In the genomic region with DNA sequence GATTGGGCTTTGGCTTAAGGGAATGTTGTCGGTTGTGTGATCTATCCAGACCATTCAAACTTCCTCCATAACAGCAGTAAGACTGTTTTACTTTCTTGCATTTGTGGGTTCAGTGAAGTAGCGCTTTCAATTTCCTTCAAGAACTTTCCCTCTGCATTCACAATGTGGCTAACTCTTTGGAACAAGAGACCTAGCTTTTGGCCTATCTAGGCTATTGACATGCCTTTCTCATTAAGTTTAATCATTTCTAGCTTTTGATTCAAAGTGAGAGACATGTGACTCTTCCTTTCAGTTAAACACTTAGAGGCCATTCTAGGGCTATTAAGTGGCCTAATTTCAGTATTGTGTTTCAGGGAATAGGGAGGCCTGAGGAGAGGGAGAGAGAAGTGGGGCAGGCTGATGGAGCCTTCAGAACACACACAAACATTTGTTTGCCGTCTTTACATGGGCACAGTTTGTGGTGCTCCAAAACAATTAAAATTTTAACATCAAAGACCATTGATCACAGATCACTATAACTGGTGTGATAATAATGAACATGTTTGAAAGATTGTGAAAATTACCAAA, we compare ENCODE assay signal across 12 cellular contexts. TPM values are rescaled to one million over a fixed set of nuclear protein-coding genes. Genes with fewer than 3 reads are reported as not detected.
DNase-seq lines count a peak whose midpoint lies in the region; ATAC-seq lines count a peak whose summit lies in the region.
"Had no signal": no experiment of that assay in that cellular context is flagged by ENCODE, and none has a peak within 500 bp of the region (broad histone marks: within the 10 kb centered on the region; RNA-seq: fewer than 3 reads in every experiment).

No MANE protein-coding gene starts in this region.

- POLR2A ChIA-PET in activated CD4-positive, alpha-beta T cell treated with anti-CD3 and anti-CD28 coated beads, Interleukin-2, amount 10 ng/mL, durations not matched to agents 7 days and 5 days (lab: Charles Lee), result no interaction called here
- POLR2A ChIA-PET in naive thymus-derived CD4-positive, alpha-beta T cell (lab: Charles Lee), result interaction anchor here (1.2 to 1.8 kb wide), 2 partner anchors 34 to 60 kb away, joined by 4 to 11 read pairs; partner anchors contain the start of genes ADH5 and METAP1

- H3K27ac ChIP-seq in naive thymus-derived CD4-positive, alpha-beta T cell (ENCODE audit: low read depth, low read length), result no peak overlapping the region
- H3K27ac ChIP-seq: psoas muscle had no signal

- peaks cover 4 to 6% of the 10 kb centered on the region in 2 donors for H3K4me1 ChIP-seq in naive thymus-derived CD4-positive, alpha-beta T cell (ENCODE audit: control insufficient read depth in 2 of 2, insufficient read depth in 2 of 2, low read length in 2 of 2)

- no peaks in the 10 kb centered on the region for H3K9me3 ChIP-seq in naive thymus-derived CD4-positive, alpha-beta T cell (ENCODE audit: control insufficient read depth in 2 of 3, low read length in 3 of 3)
- H3K9me3 ChIP-seq: psoas muscle had no signal

- no peaks in the 10 kb centered on the region for H3K27me3 Mint-ChIP-seq in activated CD4-positive, alpha-beta T cell treated with anti-CD3 and anti-CD28 coated beads, Interleukin-2, amount 10 ng/mL, durations not matched to agents 7 days and 5 days
- H3K27me3 Mint-ChIP-seq in naive thymus-derived CD4-positive, alpha-beta T cell, result no peaks in the 10 kb centered on the region

- H3K4me3 ChIP-seq in naive thymus-derived CD4-positive, alpha-beta T cell (ENCODE audit: low read length), result no peak overlapping the region
- H3K4me3 ChIP-seq: psoas muscle had no signal

- H3K36me3 Mint-ChIP-seq in activated CD4-positive, alpha-beta T cell treated with anti-CD3 and anti-CD28 coated beads, Interleukin-2, amount 10 ng/mL, durations not matched to agents 7 days and 5 days (ENCODE audit: low read depth), result peaks cover 50% of the 10 kb centered on the region
- peaks cover 5 to 40% (median 18%) of the 10 kb centered on the region in 5 donors for H3K36me3 Mint-ChIP-seq in naive thymus-derived CD4-positive, alpha-beta T cell

- CTCF ChIA-PET in activated CD4-positive, alpha-beta T cell treated with anti-CD3 and anti-CD28 coated beads, Interleukin-2, amount 10 ng/mL, durations not matched to agents 7 days and 5 days (lab: Charles Lee), result interaction anchor here (0.6 to 1.0 kb wide), 2 partner anchors 15 to 587 kb away, joined by 3 to 5 read pairs; no protein-coding TSS in a partner anchor
- CTCF ChIA-PET in naive thymus-derived CD4-positive, alpha-beta T cell (lab: Charles Lee), result interaction anchor here (0.6 to 5.0 kb wide), 5 partner anchors 40 to 754 kb away, joined by 3 to 43 read pairs (median 3); partner anchors contain the start of gene METAP1

- no peak overlapping the region for H3K4me3 Mint-ChIP-seq in activated CD4-positive, alpha-beta T cell treated with anti-CD3 and anti-CD28 coated beads, Interleukin-2, amount 10 ng/mL, durations not matched to agents 7 days and 5 days
- peak overlapping the region in 1 of 10 donors; percentile 16 for H3K4me3 Mint-ChIP-seq in naive thymus-derived CD4-positive, alpha-beta T cell

- intact Hi-C loops in naive thymus-derived CD4-positive, alpha-beta T cell (cut with micrococcal nuclease), result no loop called here

- no peak for DNase-seq in activated CD4-positive, alpha-beta T cell treated with anti-CD3 and anti-CD28 coated beads, Interleukin-2, amount 10 ng/mL, durations not matched to agents 7 days and 5 days
- no peak for DNase-seq in activated CD4-positive, alpha-beta T cell treated with anti-CD3 and anti-CD28 coated beads, Interleukin-2, amount 50 U/mL, for 1 hour
- DNase-seq in naive thymus-derived CD4-positive, alpha-beta T cell, result no peak
- DNase-seq in KG1 (lab: John Stamatoyannopoulos, UW) (no peak), NCI-H226 (no peak)
- DNase-seq: GF-D8, islet precursor cell, MV-4-11, psoas muscle had no signal

- H3K27ac Mint-ChIP-seq in activated CD4-positive, alpha-beta T cell treated with anti-CD3 and anti-CD28 coated beads, Interleukin-2, amount 10 ng/mL, durations not matched to agents 7 days and 5 days, result peak overlapping the region; percentile 65
- H3K27ac Mint-ChIP-seq in naive thymus-derived CD4-positive, alpha-beta T cell, result peak overlapping the region in 8 of 9 donors; percentile 23 to 83 (median 34)

- H3K4me1 Mint-ChIP-seq in activated CD4-positive, alpha-beta T cell treated with anti-CD3 and anti-CD28 coated beads, Interleukin-2, amount 10 ng/mL, durations not matched to agents 7 days and 5 days, result peaks cover 53% of the 10 kb centered on the region
- H3K4me1 Mint-ChIP-seq in naive thymus-derived CD4-positive, alpha-beta T cell, result peaks cover 7 to 42% (median 13%) of the 10 kb centered on the region in 7 donors

- H3K9me3 Mint-ChIP-seq in activated CD4-positive, alpha-beta T cell treated with anti-CD3 and anti-CD28 coated beads, Interleukin-2, amount 10 ng/mL, durations not matched to agents 7 days and 5 days, result peaks cover 2% of the 10 kb centered on the region
- H3K9me3 Mint-ChIP-seq in naive thymus-derived CD4-positive, alpha-beta T cell, result peaks cover 0 to 3% (median 0%) of the 10 kb centered on the region in 11 donors

- H3K27me3 ChIP-seq in naive thymus-derived CD4-positive, alpha-beta T cell (ENCODE audit: control insufficient read depth in 2 of 2, insufficient read depth in 2 of 2, low read length in 2 of 2), result no peaks in the 10 kb centered on the region

- H3K36me3 ChIP-seq in naive thymus-derived CD4-positive, alpha-beta T cell (ENCODE audit: control insufficient read depth in 2 of 3, insufficient read depth in 3 of 3, low read length in 3 of 3), result peaks cover 0 to 12% (median 7%) of the 10 kb centered on the region in 3 experiments

- peak; percentile 63 for ATAC-seq in GM21786 (IDR thresholded peaks at IDR 0.05; ENCODE audit: unreplicated experiment)
- ATAC-seq in HG03439 (IDR thresholded peaks at IDR 0.05; ENCODE audit: unreplicated experiment), result peak; percentile 50
- ATAC-seq in naive thymus-derived CD4-positive, alpha-beta T cell, result no peak
- ATAC-seq in GM19328 (IDR thresholded peaks at IDR 0.05; ENCODE audit: unreplicated experiment), result no peak
- ATAC-seq: psoas muscle had no signal

RNA-seq across cellular contexts. Expression of gene ADH5, which starts 34.1 kb away (rescaled TPM):
- total RNA-seq in activated CD4-positive, alpha-beta T cell treated with anti-CD3 and anti-CD28 coated beads, Interleukin-2, amount 10 ng/mL, durations not matched to agents 7 days and 5 days, result 100 to 1,000 TPM; 105 to 120 TPM
- total RNA-seq in naive thymus-derived CD4-positive, alpha-beta T cell, result 100 to 1,000 TPM in 1 of 5 experiments, 10 to 100 TPM in 4; 42.7 to 102 (median 74.0) TPM
- polyA plus RNA-seq in naive thymus-derived CD4-positive, alpha-beta T cell, result 100 to 1,000 TPM; 143 to 174 TPM

RNA-seq across cellular contexts. Expression of gene METAP1, which starts 59.0 kb away (rescaled TPM):
- 10 to 100 TPM; 49.2 to 59.7 TPM for total RNA-seq in activated CD4-positive, alpha-beta T cell treated with anti-CD3 and anti-CD28 coated beads, Interleukin-2, amount 10 ng/mL, durations not matched to agents 7 days and 5 days
- total RNA-seq in naive thymus-derived CD4-positive, alpha-beta T cell, result 10 to 100 TPM; 29.1 to 50.7 (median 40.2) TPM
- 10 to 100 TPM; 26.0 to 30.4 TPM for polyA plus RNA-seq in naive thymus-derived CD4-positive, alpha-beta T cell

Comparison
In these comparisons a context has a peak if more than half of its experiments do, and no peak if none do; other contexts are left out.
1. ATAC-seq: peak in GM21786 (single experiment) and HG03439 (single experiment); none in naive thymus-derived CD4-positive, alpha-beta T cell (single experiment) and GM19328 (single experiment).